Comparison of ENCODE assay signal across 1 cellular context in genomic region chr16:84295203-84295850, GRCh38.
TF ChIP-seq lines count a peak whose summit lies in the region.

No MANE protein-coding gene starts in this region.

TF ChIP-seq in SK-N-SH, 30 proteins besides CTCF, POLR2A, EP300 and RAD21 (continued from another document):
- TF ChIP-seq PBX3 (IDR thresholded peaks at IDR 0.05), result no peak
- no peak for TF ChIP-seq FOXJ3 (CRISPR knock-in tag; IDR thresholded peaks at IDR 0.05)
- TF ChIP-seq USF1 (IDR thresholded peaks at IDR 0.05; ENCODE audit: borderline replicate concordance, low read depth), result no peak
- no peak for TF ChIP-seq RFX5 (IDR thresholded peaks at IDR 0.05; ENCODE audit: low read length)
- no peak for TF ChIP-seq TAF1 (IDR thresholded peaks at IDR 0.05; ENCODE audit: borderline replicate concordance, low read depth, low read length)
- TF ChIP-seq TCF12 (IDR thresholded peaks at IDR 0.05), result no peak
- no peak for TF ChIP-seq MEF2A (IDR thresholded peaks at IDR 0.05; ENCODE audit: borderline replicate concordance, low read depth)
- TF ChIP-seq YY1 (IDR thresholded peaks at IDR 0.05; ENCODE audit: low read depth), result no peak
- TF ChIP-seq JUND (IDR thresholded peaks at IDR 0.05), result no peak
- no peak for TF ChIP-seq ELF1 (IDR thresholded peaks at IDR 0.05)
- no peak for TF ChIP-seq NRF1 (IDR thresholded peaks at IDR 0.05; ENCODE audit: low read depth, low read length)
- no peak for TF ChIP-seq RXRA (IDR thresholded peaks at IDR 0.05; ENCODE audit: borderline replicate concordance, low read depth)
- no peak for TF ChIP-seq FOSL2 (IDR thresholded peaks at IDR 0.05; ENCODE audit: borderline replicate concordance, low read depth)
